8 cellular contexts compared by ENCODE assay signal in genomic region chr4:37825501-37825900, GRCh38. TPM values are rescaled to one million over a fixed set of nuclear protein-coding genes. Genes with fewer than 3 reads are reported as not detected.
A peak's percentile ranks its signal among the peaks of the same experiment; 100 is the strongest.
DNase-seq lines count a peak whose midpoint lies in the region; ATAC-seq, FAIRE-seq and TF ChIP-seq lines count a peak whose summit lies in the region.
"Not testable (repeated sequence)": the region's sequence is repeated elsewhere in the genome, so short reads cannot be mapped to it uniquely, and the experiment has no call there.

No MANE protein-coding gene starts in this region.

- not testable (repeated sequence) for TF ChIP-seq RAD21 in GM12878 (IDR thresholded peaks at IDR 0.05; ENCODE audit: insufficient read depth, low read depth, low read length); HepG2 (CRISPR knock-in tag; IDR thresholded peaks at IDR 0.05)

- peak overlapping the region; percentile 91 for H3K27ac Mint-ChIP-seq in CD4-positive, alpha-beta T cell
- H3K27ac Mint-ChIP-seq in osteocyte (ENCODE audit: unreplicated experiment) = peak overlapping the region; percentile 89

- H3K27me3 ChIP-seq in CD4-positive, alpha-beta T cell (ENCODE audit: control insufficient read depth, insufficient read depth, low read length); WERI-Rb-1 (ENCODE audit: insufficient read depth, low read depth, severe bottlenecking); GM12878 (replicated peaks in 1 of 2; ENCODE audit: control insufficient read depth in 2 of 2, insufficient read depth in 2 of 2, low read length in 1 of 2); esophagus squamous epithelium; HepG2 (ENCODE audit: control insufficient read depth in 1 of 2, insufficient read depth in 2 of 2, low read length in 2 of 2); thyroid gland: not testable (repeated sequence)

- H3K36me3 ChIP-seq in KOPT-K1 (ENCODE audit: insufficient read depth, low read length); GM12878 (ENCODE audit: control insufficient read depth in 2 of 2, insufficient read depth in 2 of 2, low read length in 1 of 2); esophagus squamous epithelium; HepG2 (replicated peaks in 1 of 2; ENCODE audit: control insufficient read depth in 1 of 2, insufficient read depth in 2 of 2, low read length in 2 of 2); thyroid gland: not testable (repeated sequence)
- H3K36me3 ChIP-seq in WERI-Rb-1 = peaks cover 10% of the 10 kb centered on the region

- H3K4me3 ChIP-seq in WERI-Rb-1 (ENCODE audit: low read depth, low read length) (peak overlapping the region; percentile 94), GM12878 (peak overlapping the region; percentile 79), esophagus squamous epithelium (peak overlapping the region; percentile 73 to 97 (median 90)), HepG2 (replicated peaks in 1 of 3; ENCODE audit: insufficient read depth in 1 of 3, low read depth in 2 of 3, low read length in 3 of 3) (peak overlapping the region; percentile 63 to 89 (median 71)), thyroid gland (replicated peaks in 1 of 3) (peak overlapping the region; percentile 19 to 90 (median 48))

- H4K20me1 ChIP-seq in GM12878 (ENCODE audit: control insufficient read depth, insufficient read depth); HepG2 (ENCODE audit: insufficient read depth, low read length): not testable (repeated sequence)

- intact Hi-C loops in CD4-positive, alpha-beta T cell (cut with DNase I, micrococcal nuclease) = loop anchor here (5.0 kb wide), 2 partner anchors 152 to 1702 kb away; partner anchors contain the start of gene UGDH (in 1 of the 2)
- intact Hi-C loops in GM12878 (cut with micrococcal nuclease; ENCODE audit: unreplicated experiment) = loop anchor here (5.0 kb wide), 1 partner anchor 152 kb away; no protein-coding TSS in a partner anchor
- intact Hi-C loops in esophagus squamous epithelium (cut with DNase I); thyroid gland (cut with DNase I): not testable (repeated sequence)
- intact Hi-C loops in HepG2 (cut with micrococcal nuclease; ENCODE audit: unreplicated experiment) = loop anchor here (1.0 kb wide), 1 partner anchor 210 kb away; no protein-coding TSS in a partner anchor

- CTCF ChIA-PET in CD4-positive, alpha-beta T cell (lab: Charles Lee) = interaction anchor here (0.6 kb wide), 1 partner anchor 104 kb away, joined by 3 read pairs; no protein-coding TSS in a partner anchor
- CTCF ChIA-PET in GM12878 (lab: Yijun Ruan, JAX) (interaction anchor here (0.6 to 4.2 kb wide), 14 partner anchors 9 to 222 kb away, joined by 3 to 26 read pairs (median 4); no protein-coding TSS in a partner anchor), HepG2 (lab: Yijun Ruan, JAX; ENCODE audit: low intra/inter-chr PET ratio, low total read pairs) (interaction anchor here (0.6 kb wide), 1 partner anchor 22 kb away, joined by 3 read pairs; no protein-coding TSS in a partner anchor)

- not testable (repeated sequence) for FAIRE-seq in GM12878 (lab: Jason Lieb, UNC); HepG2 (lab: Jason Lieb, UNC)

- not testable (repeated sequence) for H3K4me1 ChIP-seq in GM12878 (ENCODE audit: control insufficient read depth, insufficient read depth, low read length)
- peaks cover 11 to 41% (median 20%) of the 10 kb centered on the region in 3 donors for H3K4me1 ChIP-seq in esophagus squamous epithelium
- H3K4me1 ChIP-seq in HepG2 (ENCODE audit: insufficient read depth, low read length) = peaks cover 31% of the 10 kb centered on the region
- H3K4me1 ChIP-seq in thyroid gland = peaks cover 16 to 32% of the 10 kb centered on the region in 2 donors

- in situ Hi-C loops in GM12878 (cut with MboI); HepG2 (cut with HindIII; ENCODE audit: extremely low pct_ligation_motif_present, low pct_unique_long_range_greater_than_20kb): not testable (repeated sequence)

- WGBS in GM12878 (ENCODE audit: insufficient coverage, insufficient replicate concordance, low lambda C conversion rate, missing lambda C conversion rate) = 1% methylated on average over 9 of the region's 9 CpGs
- WGBS in esophagus squamous epithelium, 2 donors = 4 to 6% methylated on average over 9 of the region's 9 CpGs
- WGBS in HepG2 (ENCODE audit: low lambda C conversion rate) = 11% methylated on average over 9 of the region's 9 CpGs
- 9 to 10% methylated on average over 9 of the region's 9 CpGs for WGBS in thyroid gland, 2 donors

- not testable (repeated sequence) for ATAC-seq in CD4-positive, alpha-beta T cell (ENCODE audit: poor library complexity); GM12878; HepG2

- RAD21 ChIA-PET in GM12878 (lab: Charles Lee; ENCODE audit: unreplicated experiment) = interaction anchor here (1.1 to 2.7 kb wide), 7 partner anchors 18 to 222 kb away, joined by 3 to 28 read pairs (median 5); partner anchors contain the start of gene TBC1D1

- peak overlapping the region; percentile 65 for H3K9ac ChIP-seq in GM12878 (ENCODE audit: control insufficient read depth, insufficient read depth, low read length)
- peak overlapping the region; percentile 71; the same call in 1 of the 2 replicates for H3K9ac ChIP-seq in HepG2 (ENCODE audit: insufficient read depth, low read depth, low read length)

- POLR2A ChIA-PET in CD4-positive, alpha-beta T cell (lab: Charles Lee) = interaction anchor here (1.1 to 2.2 kb wide), 3 partner anchors 9 to 66 kb away, joined by 3 to 33 read pairs (median 7); partner anchors contain the start of gene TBC1D1
- POLR2A ChIA-PET in GM12878 (lab: Charles Lee) = interaction anchor here (0.7 to 2.0 kb wide), 4 partner anchors 21 to 151 kb away, joined by 3 to 14 read pairs (median 6); partner anchors contain the start of gene TBC1D1
- POLR2A ChIA-PET in HepG2 (lab: Yijun Ruan, JAX) = not testable (repeated sequence)

- not testable (repeated sequence) for TF ChIP-seq POLR2A in GM12878 (IDR thresholded peaks at IDR 0.05; ENCODE audit: low read depth, low read length); esophagus squamous epithelium (IDR thresholded peaks at IDR 0.05); HepG2 (IDR thresholded peaks at IDR 0.05; ENCODE audit: insufficient read depth in 1 of 2, low read depth in 2 of 2, low read length in 2 of 2); thyroid gland (IDR thresholded peaks at IDR 0.05)

- H3K9me3 Mint-ChIP-seq in CD4-positive, alpha-beta T cell; osteocyte (ENCODE audit: unreplicated experiment): not testable (repeated sequence)

- DNase-seq in CD4-positive, alpha-beta T cell; WERI-Rb-1; GM12878 (ENCODE audit: low read depth, low spot score); esophagus squamous epithelium (lab: John Stamatoyannopoulos, UW); HepG2 (ENCODE audit: low spot score); osteocyte (ENCODE audit: extremely low spot score, unreplicated experiment); thyroid gland: not testable (repeated sequence)

- H3K79me2 ChIP-seq in GM12878 (ENCODE audit: control insufficient read depth, insufficient read depth, low read length) = peaks cover 12% of the 10 kb centered on the region
- H3K79me2 ChIP-seq in HepG2 (ENCODE audit: insufficient read depth, low read length) = not testable (repeated sequence)

- H3K27me3 Mint-ChIP-seq in CD4-positive, alpha-beta T cell; osteocyte (ENCODE audit: unreplicated experiment): not testable (repeated sequence)

- BruUV-seq in GM12878 (replicated peaks; lab: Mats Ljungman, UMichigan); HepG2 (replicated peaks; lab: Mats Ljungman, UMichigan): not testable (repeated sequence)

- H3K27ac ChIP-seq in CD4-positive, alpha-beta T cell (ENCODE audit: low read depth, low read length); HepG2 (ENCODE audit: extremely low read length, insufficient read depth, low read length): not testable (repeated sequence)
- H3K27ac ChIP-seq in KOPT-K1 (ENCODE audit: low read depth, low read length, poor library complexity, severe bottlenecking) (peak overlapping the region; percentile 84), WERI-Rb-1 (peak overlapping the region; percentile 82), GM12878 (ENCODE audit: control insufficient read depth, insufficient read depth) (peak overlapping the region; percentile 66), esophagus squamous epithelium (peak overlapping the region; percentile 90 to 97 (median 93)), thyroid gland (peak overlapping the region; percentile 55 to 91 (median 61))

- SMC1A ChIA-PET in GM12878 (lab: Charles Lee; ENCODE audit: uncharacterized antibody, unreplicated experiment) = interaction anchor here (0.7 to 3.3 kb wide), 11 partner anchors 9 to 221 kb away, joined by 3 to 10 read pairs (median 3); no protein-coding TSS in a partner anchor

- H3K4me2 ChIP-seq in GM12878 (ENCODE audit: control insufficient read depth, insufficient read depth) (peak overlapping the region; percentile 80), HepG2 (ENCODE audit: low read depth, low read length) (peak overlapping the region; percentile 90)

- TF ChIP-seq CTCF in CD4-positive, alpha-beta T cell (IDR thresholded peaks at IDR 0.05); WERI-Rb-1 (IDR thresholded peaks at IDR 0.05; ENCODE audit: low read depth, low read length); osteocyte (IDR thresholded peaks at IDR 0.05): not testable (repeated sequence)
- 0 out of 6 replicates have a peak, but pooled peaks of 1 of the 3 experiments have one; percentile 6 for TF ChIP-seq CTCF in GM12878 (IDR thresholded peaks at IDR 0.05 in 2 of 3, conservative IDR thresholded peaks at IDR 0.05 in 1 of 3; ENCODE audit: control insufficient read depth in 2 of 3, extremely low read depth in 1 of 3, insufficient read depth in 1 of 3, low read depth in 3 of 3, low read length in 3 of 3)
- peak in 3 of 6 experiments; percentile 4 to 31 (median 25) for TF ChIP-seq CTCF in esophagus squamous epithelium (IDR thresholded peaks at IDR 0.05)
- TF ChIP-seq CTCF in HepG2 (CRISPR knock-in tag; IDR thresholded peaks at IDR 0.05) = 0 out of 2 replicates have a peak, but pooled peaks have one; percentile 12
- peak in 1 of 6 experiments; percentile 20 for TF ChIP-seq CTCF in thyroid gland (IDR thresholded peaks at IDR 0.05)

- H3K4me1 Mint-ChIP-seq in CD4-positive, alpha-beta T cell (ENCODE audit: low read depth) = peaks cover 67% of the 10 kb centered on the region
- H3K4me1 Mint-ChIP-seq in osteocyte (ENCODE audit: unreplicated experiment) = peaks cover 16% of the 10 kb centered on the region

- not testable (repeated sequence) for H3K9me3 ChIP-seq in CD4-positive, alpha-beta T cell (ENCODE audit: control insufficient read depth, low read length); KOPT-K1 (ENCODE audit: insufficient read depth, low read length, poor library complexity, severe bottlenecking); WERI-Rb-1 (ENCODE audit: severe bottlenecking); GM12878 (replicated peaks; ENCODE audit: control insufficient read depth, insufficient read depth, low read length); esophagus squamous epithelium; HepG2 (ENCODE audit: low read length); thyroid gland

- H2AFZ ChIP-seq in GM12878 (ENCODE audit: control insufficient read depth, low read depth, low read length) (peak overlapping the region; percentile 81), HepG2 (ENCODE audit: low read length) (peak overlapping the region; percentile 7)

- TF ChIP-seq EP300 in GM12878 (IDR thresholded peaks at IDR 0.05; ENCODE audit: borderline replicate concordance in 1 of 2, control insufficient read depth in 1 of 2, low read depth in 2 of 2, low read length in 2 of 2); HepG2 (IDR thresholded peaks at IDR 0.05; ENCODE audit: low read depth in 2 of 2, low read length in 2 of 2); HepG2 (CRISPR knock-in tag; IDR thresholded peaks at IDR 0.05; ENCODE audit: borderline replicate concordance): not testable (repeated sequence)

- peaks cover 32% of the 10 kb centered on the region for H3K36me3 Mint-ChIP-seq in CD4-positive, alpha-beta T cell (ENCODE audit: low read depth)
- H3K36me3 Mint-ChIP-seq in osteocyte (ENCODE audit: unreplicated experiment) = not testable (repeated sequence)

- H3K4me3 Mint-ChIP-seq in CD4-positive, alpha-beta T cell = peak overlapping the region; percentile 91
- peak overlapping the region; percentile 93 for H3K4me3 Mint-ChIP-seq in osteocyte (ENCODE audit: unreplicated experiment)

RNA-seq across cellular contexts. Expression of gene PGM2, which starts 1.0 kb away (rescaled TPM):
- total RNA-seq in CD4-positive, alpha-beta T cell = 10 to 100 TPM; 10.7 to 11.8 TPM
- total RNA-seq in GM12878 (2013; cell fraction: nucleolus; rRNA removed) = 38.8 and 42.8 TPM in 2 replicates
- 31.4 and 36.5 TPM in 2 replicates for total RNA-seq in GM12878 (2014; rRNA removed)
- total RNA-seq in GM12878 (2014; rRNA removed; fragmentation: Illumina TruSeq; extraction: Trizol) = 39.7 and 40.1 TPM in 2 replicates
- total RNA-seq in GM12878 (2021) = 39.2 and 41.1 TPM in 2 replicates
- 12.4 TPM for polyA plus RNA-seq in GM12878 (2011; ENCODE audit: low read depth)
- 39.3 and 65.2 TPM in 2 replicates for polyA plus RNA-seq in GM12878 (2011; rRNA removed)
- polyA plus RNA-seq in GM12878 (2011; cell fraction: cytosol; rRNA removed) = 19.4 and 20.9 TPM in 2 replicates
- polyA plus RNA-seq in GM12878 (2011; cell fraction: nucleus; rRNA removed) = 21.9 and 36.0 TPM in 2 replicates
- 15.5 and 18.3 TPM in 2 replicates for polyA plus RNA-seq in GM12878 (2012)
- 35.1 and 43.9 TPM in 2 replicates for polyA plus RNA-seq in GM12878 (2014; fragmentation: Illumina TruSeq; extraction: Trizol)
- polyA plus RNA-seq in GM12878 (2014; fragmentation: Nextera tagmentation; extraction: Ambion mirVana) = 10 to 100 TPM; 11.9 to 15.1 TPM
- 24.2 and 24.4 TPM in 2 replicates for polyA plus RNA-seq in GM12878 (2014; rRNA removed)
- 10 to 100 TPM; 40.9 to 41.7 TPM for polyA plus RNA-seq in GM12878 (2016; fragmentation: Nextera tagmentation; extraction: Ambion mirVana)
- polyA minus RNA-seq in GM12878 (2011; rRNA and poly(A)+ RNA removed) = 23.2 and 24.4 TPM in 2 replicates
- 13.0 and 16.8 TPM in 2 replicates for polyA minus RNA-seq in GM12878 (2011; cell fraction: cytosol; rRNA and poly(A)+ RNA removed)
- 8.8 and 13.0 TPM in 2 replicates for polyA minus RNA-seq in GM12878 (2011; cell fraction: nucleus; rRNA and poly(A)+ RNA removed)
- total RNA-seq in esophagus squamous epithelium = 100 to 1,000 TPM in 2 of 4 donors, 10 to 100 TPM in 2; 65.6 to 127 (median 93.6) TPM
- total RNA-seq in HepG2 (2016; rRNA removed; fragmentation: Illumina TruSeq; extraction: Trizol) = 36.9 and 64.5 TPM in 2 replicates
- 3.4 and 4.7 TPM in 2 replicates for total RNA-seq in HepG2 (2016; cell fraction: cytosol; rRNA removed; fragmentation: Illumina TruSeq; extraction: Trizol; ENCODE audit: low read depth)
- total RNA-seq in HepG2 (2016; cell fraction: insoluble cytoplasmic fraction; rRNA removed; fragmentation: Illumina TruSeq; extraction: Trizol) = 34.6 and 62.5 TPM in 2 replicates
- total RNA-seq in HepG2 (2016; cell fraction: membrane; rRNA removed; fragmentation: Illumina TruSeq; extraction: Trizol) = 9.2 and 9.7 TPM in 2 replicates
- 21.9 and 23.0 TPM in 2 replicates for total RNA-seq in HepG2 (2016; cell fraction: nucleus; rRNA removed; fragmentation: Illumina TruSeq; extraction: Trizol)
- 10.8 and 14.6 TPM in 2 replicates for polyA plus RNA-seq in HepG2 (2011; rRNA removed)
- 6.2 and 7.7 TPM in 2 replicates for polyA plus RNA-seq in HepG2 (2011; cell fraction: cytosol; rRNA removed)
- 12.1 and 12.7 TPM in 2 replicates for polyA plus RNA-seq in HepG2 (2011; cell fraction: nucleus; rRNA removed)
- 11.7 and 15.7 TPM in 2 replicates for polyA plus RNA-seq in HepG2 (2012)
- polyA plus RNA-seq in HepG2 (2016; cell fraction: cytosol; fragmentation: Illumina TruSeq; extraction: Trizol; ENCODE audit: low read depth) = 1.6 and 2.3 TPM in 2 replicates
- polyA plus RNA-seq in HepG2 (2016; cell fraction: insoluble cytoplasmic fraction; fragmentation: Illumina TruSeq; extraction: Trizol; ENCODE audit: low read depth) = 53.5 and 54.3 TPM in 2 replicates
- polyA plus RNA-seq in HepG2 (2016; cell fraction: membrane; fragmentation: Illumina TruSeq; extraction: Trizol; ENCODE audit: low read depth) = 4.2 and 6.1 TPM in 2 replicates
- 26.3 and 26.8 TPM in 2 replicates for polyA plus RNA-seq in HepG2 (2016; cell fraction: nucleus; fragmentation: Illumina TruSeq; extraction: Trizol; ENCODE audit: insufficient read depth, low read depth)
- polyA minus RNA-seq in HepG2 (2011; rRNA and poly(A)+ RNA removed; ENCODE audit: low replicate concordance) = 6.0 and 10.9 TPM in 2 replicates
- 9.8 and 12.3 TPM in 2 replicates for polyA minus RNA-seq in HepG2 (2011; cell fraction: cytosol; rRNA and poly(A)+ RNA removed)
- polyA minus RNA-seq in HepG2 (2011; cell fraction: nucleus; rRNA and poly(A)+ RNA removed) = 15.3 and 15.8 TPM in 2 replicates
- 19.8 and 25.8 TPM in 2 replicates for total RNA-seq in osteocyte
- 10 to 100 TPM; 25.1 to 30.4 (median 25.5) TPM for total RNA-seq in thyroid gland
